In genomic region chr7:92784935-92785334, GRCh38 we compare ENCODE assay signal across 16 cellular contexts. TPM values are rescaled to one million over a fixed set of nuclear protein-coding genes. Genes with fewer than 3 reads are reported as not detected.
A peak's percentile ranks its signal among the peaks of the same experiment; 100 is the strongest.
DNase-seq lines count a peak whose midpoint lies in the region; ATAC-seq and TF ChIP-seq lines count a peak whose summit lies in the region.
"Had no signal": no experiment of that assay in that cellular context is flagged by ENCODE, and none has a peak within 500 bp of the region (broad histone marks: within the 10 kb centered on the region; RNA-seq: fewer than 3 reads in every experiment).

No MANE protein-coding gene starts in this region.

- H3K27me3 ChIP-seq in DND-41 (ENCODE audit: insufficient read depth, low read length, poor library complexity) (no peaks in the 10 kb centered on the region), gastroesophageal sphincter (no peaks in the 10 kb centered on the region), hepatocyte (no peaks in the 10 kb centered on the region)
- H3K27me3 ChIP-seq: BLaER1 treated with 17β-estradiol and CSF1 and Interleukin-3, amounts not matched to agents 10 nM and 100 nM had no signal

- peaks cover 16% of the 10 kb centered on the region for H3K9me3 Mint-ChIP-seq in activated CD8-positive, alpha-beta T cell treated with anti-CD3 and anti-CD28 coated beads, Interleukin-2, amount 10 ng/mL, durations not matched to agents 7 days and 5 days (ENCODE audit: insufficient read depth)
- peaks cover 11% of the 10 kb centered on the region for H3K9me3 Mint-ChIP-seq in activated CD8-positive, alpha-beta T cell treated with anti-CD3 and anti-CD28 coated beads for 36 hours

- H3K9me2 ChIP-seq in hepatocyte (replicated peaks; ENCODE audit: insufficient read depth): no peaks in the 10 kb centered on the region

- H3K9me3 ChIP-seq in DND-41 (ENCODE audit: insufficient read depth, low read length, severe bottlenecking): peaks cover 3% of the 10 kb centered on the region
- H3K9me3 ChIP-seq in gastroesophageal sphincter: peaks cover 0 to 7% (median 0%) of the 10 kb centered on the region in 3 donors
- H3K9me3 ChIP-seq in hepatocyte (ENCODE audit: low read depth): peaks cover 8% of the 10 kb centered on the region

- H3K27ac Mint-ChIP-seq in activated CD8-positive, alpha-beta T cell treated with anti-CD3 and anti-CD28 coated beads, Interleukin-2, amount 10 ng/mL, durations not matched to agents 7 days and 5 days: peak overlapping the region; percentile 12
- H3K27ac Mint-ChIP-seq in activated CD8-positive, alpha-beta T cell treated with anti-CD3 and anti-CD28 coated beads for 36 hours: no peak overlapping the region

- H3K4me3 Mint-ChIP-seq in activated CD8-positive, alpha-beta T cell treated with anti-CD3 and anti-CD28 coated beads, Interleukin-2, amount 10 ng/mL, durations not matched to agents 7 days and 5 days: no peak overlapping the region
- H3K4me3 Mint-ChIP-seq in activated CD8-positive, alpha-beta T cell treated with anti-CD3 and anti-CD28 coated beads for 36 hours: no peak overlapping the region

- intact Hi-C loops in activated CD8-positive, alpha-beta T cell treated with anti-CD3 and anti-CD28 coated beads for 36 hours (cut with micrococcal nuclease): no loop called here

- DNase-seq in activated CD8-positive, alpha-beta T cell treated with anti-CD3 and anti-CD28 coated beads, Interleukin-2, amount 10 ng/mL, durations not matched to agents 7 days and 5 days: no peak
- DNase-seq in activated CD8-positive, alpha-beta T cell treated with anti-CD3 and anti-CD28 coated beads for 36 hours: no peak
- DNase-seq in DND-41 (no peak), dermis blood vessel endothelial cell (no peak), hepatocyte (ENCODE audit: low spot score) (no peak)
- DNase-seq: DMS 273 treated with DMSO at 0.1 percent for 48 hours, Kasumi-1, MM.1S, NCI-H1092 treated with DMSO at 0.1 percent for 48 hours, NCI-H2227 treated with DMSO at 0.1 percent for 48 hours, NCI-H524 had no signal

- CTCF ChIA-PET in activated CD8-positive, alpha-beta T cell treated with anti-CD3 and anti-CD28 coated beads, Interleukin-2, amount 10 ng/mL, durations not matched to agents 7 days and 5 days (lab: Charles Lee): interaction anchor here (1.0 kb wide), 1 partner anchor 48 kb away, joined by 3 read pairs; no protein-coding TSS in a partner anchor
- CTCF ChIA-PET in activated CD8-positive, alpha-beta T cell treated with anti-CD3 and anti-CD28 coated beads for 36 hours (lab: Charles Lee): interaction anchor here (1.5 kb wide), 1 partner anchor 48 kb away, joined by 5 read pairs; no protein-coding TSS in a partner anchor

- H3K27ac ChIP-seq in DND-41 (ENCODE audit: low read length): no peak overlapping the region; the same call in 1 of the 2 replicates
- peak overlapping the region; percentile 56 to 79 (median 65) for H3K27ac ChIP-seq in gastroesophageal sphincter
- no peak overlapping the region for H3K27ac ChIP-seq in hepatocyte
- H3K27ac ChIP-seq: BLaER1 treated with 17β-estradiol and CSF1 and Interleukin-3, amounts not matched to agents 10 nM and 100 nM had no signal

- H3K79me2 ChIP-seq in DND-41 (ENCODE audit: insufficient read depth, low read length) (peaks cover 100% of the 10 kb centered on the region), hepatocyte (peaks cover 99% of the 10 kb centered on the region)

- peaks cover 36% of the 10 kb centered on the region for H3K4me1 Mint-ChIP-seq in activated CD8-positive, alpha-beta T cell treated with anti-CD3 and anti-CD28 coated beads, Interleukin-2, amount 10 ng/mL, durations not matched to agents 7 days and 5 days (ENCODE audit: low read depth)
- H3K4me1 Mint-ChIP-seq in activated CD8-positive, alpha-beta T cell treated with anti-CD3 and anti-CD28 coated beads for 36 hours (ENCODE audit: low read depth): peaks cover 55% of the 10 kb centered on the region

- no peak overlapping the region for H3K9ac ChIP-seq in DND-41 (ENCODE audit: low read depth, low read length)
- H3K9ac ChIP-seq: BLaER1 treated with 17β-estradiol and CSF1 and Interleukin-3, amounts not matched to agents 10 nM and 100 nM had no signal

- H2AFZ ChIP-seq in DND-41 (ENCODE audit: low read depth, low read length) (no peak overlapping the region), hepatocyte (no peak overlapping the region)

- no peak for TF ChIP-seq EP300 in gastroesophageal sphincter (IDR thresholded peaks at IDR 0.05)

- POLR2A ChIA-PET in activated CD8-positive, alpha-beta T cell treated with anti-CD3 and anti-CD28 coated beads, Interleukin-2, amount 10 ng/mL, durations not matched to agents 7 days and 5 days (lab: Charles Lee): no interaction called here
- POLR2A ChIA-PET in activated CD8-positive, alpha-beta T cell treated with anti-CD3 and anti-CD28 coated beads for 36 hours (lab: Charles Lee): no interaction called here

- H3K4me1 ChIP-seq in DND-41 (ENCODE audit: insufficient read depth, low read length) (peaks cover 63% of the 10 kb centered on the region), gastroesophageal sphincter (peaks cover 14 to 65% (median 21%) of the 10 kb centered on the region in 3 donors), hepatocyte (ENCODE audit: insufficient read depth) (peaks cover 19% of the 10 kb centered on the region)

- WGBS in gastroesophageal sphincter (ENCODE audit: low coverage in 1 of 2), 2 donors: 89 to 93% methylated on average over 5 of the region's 5 CpGs
- WGBS in hepatocyte (ENCODE audit: low lambda C conversion rate, missing lambda C conversion rate): 96% methylated on average over 5 of the region's 5 CpGs

- H3K36me3 ChIP-seq in DND-41 (ENCODE audit: insufficient read depth, low read length) (peaks cover 81% of the 10 kb centered on the region), gastroesophageal sphincter (no peaks in the 10 kb centered on the region), hepatocyte (replicated peaks; ENCODE audit: insufficient read depth, low read depth) (no peaks in the 10 kb centered on the region)

- no peak for TF ChIP-seq CTCF in activated CD8-positive, alpha-beta T cell treated with anti-CD3 and anti-CD28 coated beads for 36 hours (IDR thresholded peaks at IDR 0.05)
- no peak for TF ChIP-seq CTCF in DND-41 (IDR thresholded peaks at IDR 0.05; ENCODE audit: borderline replicate concordance, extremely low read depth, low read length, poor library complexity, severe bottlenecking)
- no peak for TF ChIP-seq CTCF in gastroesophageal sphincter (IDR thresholded peaks at IDR 0.05)
- TF ChIP-seq CTCF in hepatocyte (IDR thresholded peaks at IDR 0.05; ENCODE audit: poor library complexity): no peak

- TF ChIP-seq POLR2A in gastroesophageal sphincter (IDR thresholded peaks at IDR 0.05): no peak

- no peak for ATAC-seq in activated CD8-positive, alpha-beta T cell treated with anti-CD3 and anti-CD28 coated beads, Interleukin-2, amount 10 ng/mL, durations not matched to agents 7 days and 5 days
- ATAC-seq in activated CD8-positive, alpha-beta T cell treated with anti-CD3 and anti-CD28 coated beads for 36 hours: no peak
- ATAC-seq in DND-41 (ENCODE audit: insufficient read depth, low read depth) (no peak), SK-N-SH treated with all-trans-retinoic acid at 6 μM for 48 hours (no peak), gastroesophageal sphincter (no peak), HG02885 (IDR thresholded peaks at IDR 0.05; ENCODE audit: poor library complexity, unreplicated experiment) (no peak)
- ATAC-seq: A549 had no signal

- peaks cover 60% of the 10 kb centered on the region for H3K36me3 Mint-ChIP-seq in activated CD8-positive, alpha-beta T cell treated with anti-CD3 and anti-CD28 coated beads, Interleukin-2, amount 10 ng/mL, durations not matched to agents 7 days and 5 days (ENCODE audit: low read depth)
- H3K36me3 Mint-ChIP-seq in activated CD8-positive, alpha-beta T cell treated with anti-CD3 and anti-CD28 coated beads for 36 hours (ENCODE audit: low read depth): peaks cover 34% of the 10 kb centered on the region

- H3K4me2 ChIP-seq in DND-41 (ENCODE audit: insufficient read depth, low read length) (peak overlapping the region; percentile 3; the same call in 1 of the 2 replicates), hepatocyte (no peak overlapping the region)
- H3K4me2 ChIP-seq: A549; BLaER1 treated with 17β-estradiol and CSF1 and Interleukin-3, amounts not matched to agents 10 nM and 100 nM had no signal

- no peak overlapping the region for H3K4me3 ChIP-seq in DND-41 (ENCODE audit: low read depth in 1 of 2, low read length in 2 of 2)
- H3K4me3 ChIP-seq in gastroesophageal sphincter: no peak overlapping the region
- H3K4me3 ChIP-seq in hepatocyte: no peak overlapping the region
- H3K4me3 ChIP-seq: A549; BLaER1 treated with 17β-estradiol and CSF1 and Interleukin-3, amounts not matched to agents 10 nM and 100 nM had no signal

- H3K27me3 Mint-ChIP-seq in activated CD8-positive, alpha-beta T cell treated with anti-CD3 and anti-CD28 coated beads, Interleukin-2, amount 10 ng/mL, durations not matched to agents 7 days and 5 days (ENCODE audit: low read depth): no peaks in the 10 kb centered on the region
- no peaks in the 10 kb centered on the region for H3K27me3 Mint-ChIP-seq in activated CD8-positive, alpha-beta T cell treated with anti-CD3 and anti-CD28 coated beads for 36 hours

- H4K20me1 ChIP-seq in DND-41 (ENCODE audit: insufficient read depth, low read length) (peaks cover 65% of the 10 kb centered on the region; the same call in 1 of the 2 replicates), hepatocyte (ENCODE audit: insufficient read depth, poor library complexity, severe bottlenecking) (no peaks in the 10 kb centered on the region)
- H4K20me1 ChIP-seq: BLaER1 treated with 17β-estradiol and CSF1 and Interleukin-3, amounts not matched to agents 10 nM and 100 nM had no signal

TF ChIP-seq in SK-N-SH treated with all-trans-retinoic acid at 6 μM for 48 hours, 23 proteins besides CTCF, POLR2A, EP300 and RAD21:
- peak; percentile 85 for TF ChIP-seq ZNF8 (CRISPR knock-in tag; IDR thresholded peaks at IDR 0.05)
- TF ChIP-seq, protein P1, sequence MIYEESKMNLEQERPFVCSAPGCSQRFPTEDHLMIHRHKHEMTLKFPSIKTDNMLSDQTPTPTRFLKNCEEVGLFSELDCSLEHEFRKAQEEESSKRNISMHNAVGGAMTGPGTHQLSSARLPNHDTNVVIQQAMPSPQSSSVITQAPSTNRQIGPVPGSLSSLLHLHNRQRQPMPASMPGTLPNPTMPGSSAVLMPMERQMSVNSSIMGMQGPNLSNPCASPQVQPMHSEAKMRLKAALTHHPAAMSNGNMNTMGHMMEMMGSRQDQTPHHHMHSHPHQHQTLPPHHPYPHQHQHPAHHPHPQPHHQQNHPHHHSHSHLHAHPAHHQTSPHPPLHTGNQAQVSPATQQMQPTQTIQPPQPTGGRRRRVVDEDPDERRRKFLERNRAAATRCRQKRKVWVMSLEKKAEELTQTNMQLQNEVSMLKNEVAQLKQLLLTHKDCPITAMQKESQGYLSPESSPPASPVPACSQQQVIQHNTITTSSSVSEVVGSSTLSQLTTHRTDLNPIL (CRISPR knock-in tag; IDR thresholded peaks at IDR 0.05; ENCODE audit: low read depth): no peak

RNA-seq across cellular contexts. Expression of gene CDK6, which starts 51.4 kb away (rescaled TPM):
- 100 to 1,000 TPM; 159 to 160 TPM for total RNA-seq in activated CD8-positive, alpha-beta T cell treated with anti-CD3 and anti-CD28 coated beads, Interleukin-2, amount 10 ng/mL, durations not matched to agents 7 days and 5 days
- total RNA-seq in activated CD8-positive, alpha-beta T cell treated with anti-CD3 and anti-CD28 coated beads for 36 hours: 100 to 1,000 TPM; 130 to 138 TPM
- total RNA-seq in gastroesophageal sphincter (10 to 100 TPM; 19.7 to 51.1 (median 33.8) TPM), dermis blood vessel endothelial cell (44.6 and 48.2 TPM in 2 replicates), hepatocyte (64.5 and 69.6 TPM in 2 replicates)
- polyA plus RNA-seq in hepatocyte: 15.9 and 18.7 TPM in 2 replicates

Comparison
In these comparisons a context has a peak if more than half of its experiments do, and no peak if none do; other contexts are left out.
1. H3K27ac ChIP-seq: peak in gastroesophageal sphincter (4 of 4); none in DND-41 (single experiment) and hepatocyte (single experiment).